18 cellular contexts compared by ENCODE assay signal in the genomic region with DNA sequence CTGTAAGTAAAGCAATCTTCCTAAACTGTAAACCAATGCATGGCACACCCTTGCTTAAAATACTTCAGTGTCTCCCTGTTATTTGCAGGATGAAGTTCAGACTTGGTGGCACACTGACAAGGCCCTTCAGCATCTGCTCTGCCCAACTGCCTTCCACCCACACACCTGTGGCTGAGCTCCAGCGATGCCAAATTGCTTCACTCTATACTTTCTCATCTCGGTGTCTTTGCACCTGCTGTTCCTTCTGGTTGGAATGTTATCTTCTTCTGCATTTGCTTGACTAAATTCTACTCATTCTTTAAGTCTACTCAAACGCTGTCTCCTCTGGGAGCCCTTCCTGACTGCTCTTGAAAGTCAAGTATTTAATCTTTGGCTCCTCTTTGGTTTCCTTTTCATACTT.
DNase-seq lines count a peak whose midpoint lies in the region; ATAC-seq, FAIRE-seq and TF ChIP-seq lines count a peak whose summit lies in the region.
"Had no signal": no experiment of that assay in that cellular context is flagged by ENCODE, and none has a peak within 500 bp of the region (broad histone marks: within the 10 kb centered on the region; RNA-seq: fewer than 3 reads in every experiment).

No MANE protein-coding gene starts in this region.

- H2AFZ ChIP-seq in OCI-LY3 (ENCODE audit: low read depth, low read length) (no peak overlapping the region), smooth muscle cell (ENCODE audit: low read depth) (no peak overlapping the region)
- H2AFZ ChIP-seq: GM23338 had no signal

- peak overlapping the region; percentile 56 for H3K4me2 ChIP-seq in OCI-LY3 (ENCODE audit: low read length)
- H3K4me2 ChIP-seq in smooth muscle cell = no peak overlapping the region
- H3K4me2 ChIP-seq: GM23338 had no signal

- ATAC-seq in effector memory CD8-positive, alpha-beta T cell (replicated peaks) = peak; percentile 47
- ATAC-seq in HG03039 (IDR thresholded peaks at IDR 0.05; ENCODE audit: unreplicated experiment) = no peak
- ATAC-seq: GM23338, HepG2 had no signal

- no peak overlapping the region for H3K9ac ChIP-seq in OCI-LY3 (ENCODE audit: low read length)
- H3K9ac ChIP-seq in smooth muscle cell (ENCODE audit: low read depth) = no peak overlapping the region

- H3K9me3 ChIP-seq in OCI-LY3 (ENCODE audit: insufficient read depth, low read length) (no peaks in the 10 kb centered on the region), smooth muscle cell (replicated peaks; ENCODE audit: low read depth) (no peaks in the 10 kb centered on the region)

- H4K20me1 ChIP-seq in OCI-LY3 (ENCODE audit: insufficient read depth, low read length) (peaks cover 27% of the 10 kb centered on the region), smooth muscle cell (ENCODE audit: low read depth) (no peaks in the 10 kb centered on the region)

- TF ChIP-seq CTCF in OCI-LY3 (IDR thresholded peaks at IDR 0.05; ENCODE audit: low read depth, low read length) (no peak), smooth muscle cell (IDR thresholded peaks at IDR 0.05; ENCODE audit: borderline replicate concordance, insufficient read depth, poor library complexity, severe bottlenecking) (no peak)

- DNase-seq in activated CD4-positive, alpha-beta memory T cell treated with anti-CD3 and anti-CD28 coated beads for 36 hours = peak; percentile 48
- DNase-seq in activated CD4-positive, alpha-beta memory T cell treated with anti-CD3 and anti-CD28 coated beads, Interleukin-2, amount 10 ng/mL, durations not matched to agents 7 days and 5 days = no peak
- no peak for DNase-seq in effector memory CD8-positive, alpha-beta T cell
- DNase-seq in smooth muscle cell (lab: John Stamatoyannopoulos, UW; ENCODE audit: unreplicated experiment) (no peak), frontal cortex (ENCODE audit: low spot score in 2 of 2) (no peak), kidney glomerular epithelial cell (lab: John Stamatoyannopoulos, UW) (no peak)
- DNase-seq: Calu3; cerebellar nuclear complex; NCI-H1092; NCI-H2227 treated with DMSO at 0.1 percent for 48 hours; stimulated activated CD4-positive, alpha-beta T cell treated with anti-CD3 and anti-CD28 coated beads, Interleukin-2, amount 100 ng/mL, for 48 hours had no signal

- no peaks in the 10 kb centered on the region for H3K27me3 Mint-ChIP-seq in activated CD4-positive, alpha-beta memory T cell treated with anti-CD3 and anti-CD28 coated beads for 36 hours
- no peaks in the 10 kb centered on the region for H3K27me3 Mint-ChIP-seq in activated CD4-positive, alpha-beta memory T cell treated with anti-CD3 and anti-CD28 coated beads, Interleukin-2, amount 10 ng/mL, durations not matched to agents 7 days and 5 days
- no peaks in the 10 kb centered on the region for H3K27me3 Mint-ChIP-seq in effector memory CD8-positive, alpha-beta T cell
- H3K27me3 Mint-ChIP-seq: activated naive CD4-positive, alpha-beta T cell treated with anti-CD3 and anti-CD28 coated beads, Interleukin-2, amount 50 U/mL, for 24 hours had no signal

- no peaks in the 10 kb centered on the region for H3K9me3 Mint-ChIP-seq in activated CD4-positive, alpha-beta memory T cell treated with anti-CD3 and anti-CD28 coated beads for 36 hours
- no peaks in the 10 kb centered on the region for H3K9me3 Mint-ChIP-seq in activated CD4-positive, alpha-beta memory T cell treated with anti-CD3 and anti-CD28 coated beads, Interleukin-2, amount 10 ng/mL, durations not matched to agents 7 days and 5 days
- H3K9me3 Mint-ChIP-seq in effector memory CD8-positive, alpha-beta T cell = no peaks in the 10 kb centered on the region
- H3K9me3 Mint-ChIP-seq: activated naive CD4-positive, alpha-beta T cell treated with anti-CD3 and anti-CD28 coated beads, Interleukin-2, amount 50 U/mL, for 24 hours; GM23338 had no signal

- peaks cover 19% of the 10 kb centered on the region for H3K36me3 Mint-ChIP-seq in activated CD4-positive, alpha-beta memory T cell treated with anti-CD3 and anti-CD28 coated beads for 36 hours
- H3K36me3 Mint-ChIP-seq in activated CD4-positive, alpha-beta memory T cell treated with anti-CD3 and anti-CD28 coated beads, Interleukin-2, amount 10 ng/mL, durations not matched to agents 7 days and 5 days (ENCODE audit: low read depth) = peaks cover 42% of the 10 kb centered on the region
- no peaks in the 10 kb centered on the region for H3K36me3 Mint-ChIP-seq in effector memory CD8-positive, alpha-beta T cell (ENCODE audit: insufficient read depth)
- H3K36me3 Mint-ChIP-seq: activated naive CD4-positive, alpha-beta T cell treated with anti-CD3 and anti-CD28 coated beads, Interleukin-2, amount 50 U/mL, for 24 hours had no signal

- H3K4me1 ChIP-seq in OCI-LY3 (ENCODE audit: low read length) (peaks cover 54% of the 10 kb centered on the region), smooth muscle cell (ENCODE audit: low read depth) (peaks cover 20% of the 10 kb centered on the region)

- H3K79me2 ChIP-seq in OCI-LY3 (ENCODE audit: low read length) = no peaks in the 10 kb centered on the region
- peaks cover 18% of the 10 kb centered on the region for H3K79me2 ChIP-seq in smooth muscle cell (ENCODE audit: low read depth)

- CTCF ChIA-PET in activated CD4-positive, alpha-beta memory T cell treated with anti-CD3 and anti-CD28 coated beads for 36 hours (lab: Charles Lee) = interaction anchor here (1.2 to 1.8 kb wide), 2 partner anchors 93 to 237 kb away, joined by 5 read pairs; no protein-coding TSS in a partner anchor
- CTCF ChIA-PET in activated CD4-positive, alpha-beta memory T cell treated with anti-CD3 and anti-CD28 coated beads, Interleukin-2, amount 10 ng/mL, durations not matched to agents 7 days and 5 days (lab: Charles Lee) = interaction anchor here (1.4 kb wide), 1 partner anchor 237 kb away, joined by 3 read pairs; no protein-coding TSS in a partner anchor

- POLR2A ChIA-PET in activated CD4-positive, alpha-beta memory T cell treated with anti-CD3 and anti-CD28 coated beads for 36 hours (lab: Charles Lee) = no interaction called here
- POLR2A ChIA-PET in activated CD4-positive, alpha-beta memory T cell treated with anti-CD3 and anti-CD28 coated beads, Interleukin-2, amount 10 ng/mL, durations not matched to agents 7 days and 5 days (lab: Charles Lee) = interaction anchor here (1.4 to 2.3 kb wide), 2 partner anchors 18 to 27 kb away, joined by 3 to 7 read pairs; no protein-coding TSS in a partner anchor

- H3K27ac Mint-ChIP-seq in activated CD4-positive, alpha-beta memory T cell treated with anti-CD3 and anti-CD28 coated beads for 36 hours = no peak overlapping the region
- H3K27ac Mint-ChIP-seq in activated CD4-positive, alpha-beta memory T cell treated with anti-CD3 and anti-CD28 coated beads, Interleukin-2, amount 10 ng/mL, durations not matched to agents 7 days and 5 days = no peak overlapping the region
- no peak overlapping the region for H3K27ac Mint-ChIP-seq in effector memory CD8-positive, alpha-beta T cell
- H3K27ac Mint-ChIP-seq: activated naive CD4-positive, alpha-beta T cell treated with anti-CD3 and anti-CD28 coated beads, Interleukin-2, amount 50 U/mL, for 24 hours; GM23338 had no signal

- intact Hi-C loops in activated CD4-positive, alpha-beta memory T cell treated with anti-CD3 and anti-CD28 coated beads for 36 hours (cut with micrococcal nuclease) = loop anchor here (1.0 to 2.0 kb wide), 8 partner anchors 9 to 447 kb away; a partner anchor contains a TSS

- peaks cover 24% of the 10 kb centered on the region for H3K4me1 Mint-ChIP-seq in activated CD4-positive, alpha-beta memory T cell treated with anti-CD3 and anti-CD28 coated beads for 36 hours (ENCODE audit: low read depth)
- peaks cover 50% of the 10 kb centered on the region for H3K4me1 Mint-ChIP-seq in activated CD4-positive, alpha-beta memory T cell treated with anti-CD3 and anti-CD28 coated beads, Interleukin-2, amount 10 ng/mL, durations not matched to agents 7 days and 5 days
- peaks cover 0 to 16% of the 10 kb centered on the region in 2 donors for H3K4me1 Mint-ChIP-seq in effector memory CD8-positive, alpha-beta T cell (ENCODE audit: low read depth in 2 of 2)

- H3K27me3 ChIP-seq in OCI-LY3 (ENCODE audit: low read depth, low read length) (peaks cover 94% of the 10 kb centered on the region), smooth muscle cell (ENCODE audit: low read depth) (no peaks in the 10 kb centered on the region)

- FAIRE-seq in frontal cortex (lab: Jason Lieb, UNC) = no peak
- FAIRE-seq: GM18507, HepG2 had no signal

- H3K4me3 Mint-ChIP-seq in activated CD4-positive, alpha-beta memory T cell treated with anti-CD3 and anti-CD28 coated beads for 36 hours = no peak overlapping the region
- no peak overlapping the region for H3K4me3 Mint-ChIP-seq in activated CD4-positive, alpha-beta memory T cell treated with anti-CD3 and anti-CD28 coated beads, Interleukin-2, amount 10 ng/mL, durations not matched to agents 7 days and 5 days
- no peak overlapping the region for H3K4me3 Mint-ChIP-seq in effector memory CD8-positive, alpha-beta T cell
- H3K4me3 Mint-ChIP-seq: activated naive CD4-positive, alpha-beta T cell treated with anti-CD3 and anti-CD28 coated beads, Interleukin-2, amount 50 U/mL, for 24 hours; GM23338 had no signal

- H3K27ac ChIP-seq in OCI-LY3 (ENCODE audit: low read length) = no peak overlapping the region
- peak overlapping the region; percentile 18 for H3K27ac ChIP-seq in smooth muscle cell (ENCODE audit: low read depth)
- H3K27ac ChIP-seq: SK-N-MC had no signal

- H3F3A ChIP-seq in smooth muscle cell (ENCODE audit: low read depth) = peaks cover 21% of the 10 kb centered on the region

- H3K36me3 ChIP-seq in OCI-LY3 (replicated peaks; ENCODE audit: low read depth, low read length) (no peaks in the 10 kb centered on the region), smooth muscle cell (ENCODE audit: low read depth) (no peaks in the 10 kb centered on the region)

- 82% methylated on average over 3 of the region's 3 CpGs for WGBS in smooth muscle cell (ENCODE audit: low lambda C conversion rate)

- H3K4me3 ChIP-seq in OCI-LY3 (ENCODE audit: low read length) (peak overlapping the region; percentile 42; the same call in 1 of the 2 replicates), smooth muscle cell (no peak overlapping the region)
- H3K4me3 ChIP-seq: GM23338, SK-N-MC had no signal
